Comparison of ENCODE assay signal across 1 cellular context in genomic region chr18:11785444-11786055, GRCh38.
TF ChIP-seq lines count a peak whose summit lies in the region.

No MANE protein-coding gene starts in this region.

TF ChIP-seq in GM23338, 12 proteins besides CTCF, POLR2A, EP300 and RAD21 (continued from another document):
- TF ChIP-seq, protein P1, sequence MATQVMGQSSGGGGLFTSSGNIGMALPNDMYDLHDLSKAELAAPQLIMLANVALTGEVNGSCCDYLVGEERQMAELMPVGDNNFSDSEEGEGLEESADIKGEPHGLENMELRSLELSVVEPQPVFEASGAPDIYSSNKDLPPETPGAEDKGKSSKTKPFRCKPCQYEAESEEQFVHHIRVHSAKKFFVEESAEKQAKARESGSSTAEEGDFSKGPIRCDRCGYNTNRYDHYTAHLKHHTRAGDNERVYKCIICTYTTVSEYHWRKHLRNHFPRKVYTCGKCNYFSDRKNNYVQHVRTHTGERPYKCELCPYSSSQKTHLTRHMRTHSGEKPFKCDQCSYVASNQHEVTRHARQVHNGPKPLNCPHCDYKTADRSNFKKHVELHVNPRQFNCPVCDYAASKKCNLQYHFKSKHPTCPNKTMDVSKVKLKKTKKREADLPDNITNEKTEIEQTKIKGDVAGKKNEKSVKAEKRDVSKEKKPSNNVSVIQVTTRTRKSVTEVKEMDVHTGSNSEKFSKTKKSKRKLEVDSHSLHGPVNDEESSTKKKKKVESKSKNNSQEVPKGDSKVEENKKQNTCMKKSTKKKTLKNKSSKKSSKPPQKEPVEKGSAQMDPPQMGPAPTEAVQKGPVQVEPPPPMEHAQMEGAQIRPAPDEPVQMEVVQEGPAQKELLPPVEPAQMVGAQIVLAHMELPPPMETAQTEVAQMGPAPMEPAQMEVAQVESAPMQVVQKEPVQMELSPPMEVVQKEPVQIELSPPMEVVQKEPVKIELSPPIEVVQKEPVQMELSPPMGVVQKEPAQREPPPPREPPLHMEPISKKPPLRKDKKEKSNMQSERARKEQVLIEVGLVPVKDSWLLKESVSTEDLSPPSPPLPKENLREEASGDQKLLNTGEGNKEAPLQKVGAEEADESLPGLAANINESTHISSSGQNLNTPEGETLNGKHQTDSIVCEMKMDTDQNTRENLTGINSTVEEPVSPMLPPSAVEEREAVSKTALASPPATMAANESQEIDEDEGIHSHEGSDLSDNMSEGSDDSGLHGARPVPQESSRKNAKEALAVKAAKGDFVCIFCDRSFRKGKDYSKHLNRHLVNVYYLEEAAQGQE (IDR thresholded peaks at IDR 0.05; ENCODE audit: unreplicated experiment), result no peak
- TF ChIP-seq POLR2AphosphoS5 (IDR thresholded peaks at IDR 0.05; ENCODE audit: low read depth) (no peak), JUNB (IDR thresholded peaks at IDR 0.05; ENCODE audit: unreplicated experiment) (no peak), ZNF462 (CRISPR knock-in tag; IDR thresholded peaks at IDR 0.05) (no peak), CREB1 (CRISPR knock-in tag; IDR thresholded peaks at IDR 0.05; ENCODE audit: low read depth) (no peak), EZH2phosphoT487 (IDR thresholded peaks at IDR 0.05; ENCODE audit: unreplicated experiment) (no peak), EZH2 (IDR thresholded peaks at IDR 0.05; ENCODE audit: low read depth, unreplicated experiment) (no peak), NANOG (IDR thresholded peaks at IDR 0.05; ENCODE audit: borderline replicate concordance) (no peak)
